In the genomic region with DNA sequence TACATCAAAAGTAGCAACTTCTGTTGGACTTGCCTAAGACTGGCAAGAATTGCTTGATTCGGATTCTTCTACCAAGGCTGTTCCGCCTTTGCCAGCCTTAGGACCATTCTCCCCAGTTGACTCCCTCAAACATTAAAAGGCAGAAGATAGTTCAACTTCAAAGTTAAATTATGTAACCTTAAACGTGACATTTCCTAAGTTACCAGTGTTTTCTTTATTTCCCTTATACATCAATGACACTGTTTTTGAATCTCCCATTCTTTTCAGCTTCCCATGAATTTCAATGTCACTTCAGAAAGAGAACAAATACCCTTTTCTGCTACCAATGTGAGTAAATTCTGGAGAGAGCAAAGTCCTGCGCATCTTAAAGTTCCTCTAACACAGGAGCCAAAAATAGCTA, we compare ENCODE assay signal across 22 cellular contexts.
"Had no signal": no experiment of that assay in that cellular context is flagged by ENCODE, and none has a peak within 500 bp of the region (broad histone marks: within the 10 kb centered on the region; RNA-seq: fewer than 3 reads in every experiment).

No MANE protein-coding gene starts in this region.

- DNase-seq: IMR-90, Karpas-422, KG1, MG63, NCI-H1092 treated with DMSO at 0.1 percent for 48 hours, NCI-H1436, NCI-H187, NCI-H2029, NCI-H2081 treated with DMSO at 0.1 percent for 48 hours, NCI-H2171, NCI-H226, NCI-H446, NCI-H510A, NCI-H524 treated with DMSO at 0.1 percent for 48 hours, NCI-H69, NCI-H774, Right ventricle myocardium superior, RPMI8226, SIG-M5 had no signal

- H3K4me3 ChIP-seq: MG63, SJSA1, SK-N-MC had no signal

- FAIRE-seq: RCC 7860 had no signal

- H3K9me3 ChIP-seq: MG63, SJSA1 had no signal

- H3K27ac ChIP-seq: SJSA1, SK-N-MC had no signal

- H3K27me3 ChIP-seq: MG63, SJSA1 had no signal
